In the genomic region with DNA sequence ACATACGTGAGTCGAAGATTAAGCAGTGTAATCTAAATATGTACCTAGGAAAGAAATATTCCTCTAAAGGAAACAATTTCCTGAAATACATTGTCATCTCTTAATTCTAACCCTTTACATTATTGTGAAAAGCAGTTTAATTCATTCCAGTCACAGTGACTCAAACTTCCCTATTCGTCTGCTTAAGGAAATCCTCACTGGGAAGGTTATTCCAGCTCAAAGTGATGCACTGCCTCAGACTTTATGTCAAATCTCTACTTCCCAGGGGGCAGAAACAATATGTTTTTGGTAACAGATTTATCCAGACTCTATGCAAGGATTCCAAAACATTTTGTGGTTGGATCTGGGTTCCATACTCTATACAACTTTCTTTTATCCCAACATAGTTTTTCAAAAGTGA, we compare ENCODE assay signal across 14 cellular contexts.
"Had no signal": no experiment of that assay in that cellular context is flagged by ENCODE, and none has a peak within 500 bp of the region (broad histone marks: within the 10 kb centered on the region; RNA-seq: fewer than 3 reads in every experiment).

No MANE protein-coding gene starts in this region.

- H3K9me3 ChIP-seq: lower lobe of right lung, psoas muscle, thyroid gland had no signal

- H3K27ac ChIP-seq: foreskin keratinocyte, lower lobe of right lung, psoas muscle, thyroid gland had no signal

- DNase-seq: activated CD4-positive, alpha-beta T cell treated with anti-CD3 and anti-CD28 coated beads, Interleukin-2, amount 10 ng/mL, durations not matched to agents 24 days and 14 days; activated CD4-positive, CD25-positive, alpha-beta regulatory T cell; activated CD8-positive, alpha-beta memory T cell treated with anti-CD3 and anti-CD28 coated beads, Interleukin-2, amount 50 U/mL, for 48 hours; activated CD8-positive, alpha-beta T cell treated with anti-CD3 and anti-CD28 coated beads, Interleukin-2, amount 10 ng/mL, durations not matched to agents 7 days and 5 days; activated naive CD8-positive, alpha-beta T cell treated with anti-CD3 and anti-CD28 coated beads for 36 hours; anterior cingulate cortex; foreskin keratinocyte; left cardiac atrium; lower lobe of right lung; psoas muscle; T-helper 2 cell; thyroid gland had no signal

- H3K27me3 ChIP-seq: foreskin keratinocyte, thyroid gland had no signal

- H3K4me3 ChIP-seq: lower lobe of right lung, psoas muscle, thyroid gland had no signal

- ATAC-seq: activated CD8-positive, alpha-beta T cell treated with anti-CD3 and anti-CD28 coated beads, Interleukin-2, amount 10 ng/mL, durations not matched to agents 7 days and 5 days; foreskin keratinocyte; left cardiac atrium; lower lobe of right lung; psoas muscle; sciatic nerve; stimulated activated memory B cell treated with anti-CD40 and anti-IgM and Interleukin-4, amounts not matched to agents 10 μg/mL and 1 μg/mL and 100 μg/mL, for 72 hours had no signal

- H3K4me1 ChIP-seq: lower lobe of right lung, psoas muscle, thyroid gland had no signal
